16 cellular contexts compared by ENCODE assay signal in the genomic region with DNA sequence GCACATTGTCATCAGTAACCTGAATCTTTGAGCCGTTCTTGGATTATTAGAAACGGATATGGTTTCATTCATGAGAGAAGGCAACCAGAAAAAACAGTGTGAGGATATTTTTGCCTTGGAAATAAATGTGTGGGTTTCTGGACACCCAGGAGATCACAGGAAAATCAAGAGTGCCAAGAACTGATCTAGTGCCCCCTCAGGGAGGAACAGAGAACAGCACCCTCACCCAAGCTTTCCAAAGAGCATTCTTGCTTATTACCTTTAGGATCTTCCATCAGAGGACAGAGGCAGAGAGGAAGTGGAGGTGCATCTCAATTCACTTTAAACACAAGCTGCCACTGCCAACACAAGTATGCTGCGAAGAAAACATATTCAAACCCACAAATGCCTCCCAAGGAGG.
A peak's percentile ranks its signal among the peaks of the same experiment; 100 is the strongest.
DNase-seq lines count a peak whose midpoint lies in the region; ATAC-seq, FAIRE-seq and TF ChIP-seq lines count a peak whose summit lies in the region.
"Had no signal": no experiment of that assay in that cellular context is flagged by ENCODE, and none has a peak within 500 bp of the region (broad histone marks: within the 10 kb centered on the region; RNA-seq: fewer than 3 reads in every experiment).

No MANE protein-coding gene starts in this region.

- H3K4me1 ChIP-seq in DND-41 (ENCODE audit: insufficient read depth, low read length) (no peaks in the 10 kb centered on the region), lower lobe of right lung (no peaks in the 10 kb centered on the region)
- H3K4me1 ChIP-seq: body of pancreas had no signal

- intact Hi-C loops in lower lobe of right lung (cut with DNase I), result no loop called here

- no peaks in the 10 kb centered on the region for H3K36me3 ChIP-seq in DND-41 (ENCODE audit: insufficient read depth, low read length)
- H3K36me3 ChIP-seq in WERI-Rb-1, result no peaks in the 10 kb centered on the region
- no peaks in the 10 kb centered on the region for H3K36me3 ChIP-seq in lower lobe of right lung
- H3K36me3 ChIP-seq: ovary had no signal

- TF ChIP-seq CTCF in DND-41 (IDR thresholded peaks at IDR 0.05; ENCODE audit: borderline replicate concordance, extremely low read depth, low read length, poor library complexity, severe bottlenecking) (peak; percentile 49), WERI-Rb-1 (IDR thresholded peaks at IDR 0.05; ENCODE audit: low read depth, low read length) (peak; percentile 59), lower lobe of right lung (IDR thresholded peaks at IDR 0.05) (peak; percentile 17)

- no peak overlapping the region for H3K4me2 ChIP-seq in DND-41 (ENCODE audit: insufficient read depth, low read length)

- no peaks in the 10 kb centered on the region for H4K20me1 ChIP-seq in DND-41 (ENCODE audit: insufficient read depth, low read length)

- DNase-seq in DND-41 (no peak), HuH-7 (ENCODE audit: low spot score) (peak; percentile 33), WERI-Rb-1 (peak; percentile 20), lower lobe of right lung (no peak), RKO (ENCODE audit: low spot score) (no peak), HTR-8/SVneo (ENCODE audit: insufficient read length, low spot score) (no peak), AG08395 (ENCODE audit: low spot score) (no peak)
- DNase-seq: activated CD4-positive, alpha-beta T cell treated with anti-CD3 and anti-CD28 coated beads for 1 hour; body of pancreas; CD4-positive, CD25-positive, alpha-beta regulatory T cell; mammary epithelial cell; NCI-H446; ovary; stimulated activated naive B cell treated with anti-CD40 and anti-IgM and Interleukin-4, amounts not matched to agents 10 μg/mL and 1 μg/mL and 100 μg/mL, for 72 hours had no signal

- no peak overlapping the region for H3K9ac ChIP-seq in DND-41 (ENCODE audit: low read depth, low read length)

- H3K4me3 ChIP-seq in DND-41 (ENCODE audit: low read depth in 1 of 2, low read length in 2 of 2) (no peak overlapping the region), WERI-Rb-1 (ENCODE audit: low read depth, low read length) (no peak overlapping the region), lower lobe of right lung (no peak overlapping the region)
- H3K4me3 ChIP-seq: body of pancreas, ovary, SK-N-MC had no signal

- no peaks in the 10 kb centered on the region for H3K27me3 ChIP-seq in DND-41 (ENCODE audit: insufficient read depth, low read length, poor library complexity)
- H3K27me3 ChIP-seq in WERI-Rb-1 (ENCODE audit: insufficient read depth, low read depth, severe bottlenecking), result no peaks in the 10 kb centered on the region
- no peaks in the 10 kb centered on the region for H3K27me3 ChIP-seq in lower lobe of right lung (ENCODE audit: low read depth)
- H3K27me3 ChIP-seq: body of pancreas, ovary had no signal

- no peak for FAIRE-seq in HTR-8/SVneo (lab: Jason Lieb, UNC)

- no peaks in the 10 kb centered on the region for H3K9me3 ChIP-seq in DND-41 (ENCODE audit: insufficient read depth, low read length, severe bottlenecking)
- H3K9me3 ChIP-seq in WERI-Rb-1 (ENCODE audit: severe bottlenecking), result no peaks in the 10 kb centered on the region
- no peaks in the 10 kb centered on the region for H3K9me3 ChIP-seq in lower lobe of right lung
- H3K9me3 ChIP-seq: body of pancreas, ovary had no signal

- H2AFZ ChIP-seq in DND-41 (ENCODE audit: low read depth, low read length), result no peak overlapping the region

- H3K79me2 ChIP-seq in DND-41 (ENCODE audit: insufficient read depth, low read length), result no peaks in the 10 kb centered on the region

- H3K27ac ChIP-seq in DND-41 (ENCODE audit: low read length), result no peak overlapping the region
- H3K27ac ChIP-seq in WERI-Rb-1, result no peak overlapping the region
- no peak overlapping the region for H3K27ac ChIP-seq in lower lobe of right lung
- H3K27ac ChIP-seq: body of pancreas, ovary, SK-N-MC had no signal

- no peak for ATAC-seq in DND-41 (ENCODE audit: insufficient read depth, low read depth)
- no peak for ATAC-seq in lower lobe of right lung
- no peak for ATAC-seq in GM18519 (IDR thresholded peaks at IDR 0.05; ENCODE audit: low FRiP score, unreplicated experiment)
- ATAC-seq: body of pancreas; stimulated activated naive B cell treated with anti-CD40 and anti-IgM and Interleukin-4, amounts not matched to agents 10 μg/mL and 1 μg/mL and 100 μg/mL, for 72 hours had no signal

Comparison
In these comparisons a context has a peak if more than half of its experiments do, and no peak if none do; other contexts are left out.
1. DNase-seq: peak in HuH-7 (single experiment) and WERI-Rb-1 (single experiment); none in DND-41 (single experiment), lower lobe of right lung (single experiment), RKO (single experiment), HTR-8/SVneo (single experiment) and AG08395 (single experiment).
2. Peak in every context shown above with its lines, with median percentiles within 50 percentile points of each other: CTCF ChIP-seq.